16 cellular contexts compared by ENCODE assay signal in genomic region chr1:155305881-155306391, GRCh38. TPM values are rescaled to one million over a fixed set of nuclear protein-coding genes. Genes with fewer than 3 reads are reported as not detected.
DNase-seq lines count a peak whose midpoint lies in the region; ATAC-seq and TF ChIP-seq lines count a peak whose summit lies in the region.
"Had no signal": no experiment of that assay in that cellular context is flagged by ENCODE, and none has a peak within 500 bp of the region (broad histone marks: within the 10 kb centered on the region; RNA-seq: fewer than 3 reads in every experiment).

No MANE protein-coding gene starts in this region.

- no peaks in the 10 kb centered on the region for H3K9me3 ChIP-seq in CD4-positive, alpha-beta memory T cell (ENCODE audit: control insufficient read depth in 1 of 2, low read length in 2 of 2)
- H3K9me3 ChIP-seq in KOPT-K1 (ENCODE audit: insufficient read depth, low read length, poor library complexity, severe bottlenecking), result no peaks in the 10 kb centered on the region

- peak overlapping the region in 4 of 7 donors; percentile 19 to 63 (median 36) for H3K27ac Mint-ChIP-seq in CD4-positive, alpha-beta memory T cell
- peak overlapping the region; percentile 16 for H3K27ac Mint-ChIP-seq in dendritic cell treated with granulocyte-macrophage colony-stimulating factor and Interleukin-4, amounts not matched to agents 40 ng/mL and 50 ng/mL, for 4 days
- peak overlapping the region; percentile 84 for H3K27ac Mint-ChIP-seq in neural crest cell (ENCODE audit: unreplicated experiment)
- H3K27ac Mint-ChIP-seq: activated naive CD8-positive, alpha-beta T cell treated with anti-CD3 and anti-CD28 coated beads, Interleukin-2, amount 50 U/mL, for 24 hours had no signal

- no peaks in the 10 kb centered on the region for H3K27me3 ChIP-seq in CD4-positive, alpha-beta memory T cell (ENCODE audit: insufficient read depth, low read length)

- H3K4me1 ChIP-seq in CD4-positive, alpha-beta memory T cell (ENCODE audit: insufficient read depth, low read length), result peaks cover 22% of the 10 kb centered on the region

- intact Hi-C loops in CD4-positive, alpha-beta memory T cell (cut with micrococcal nuclease), result loop anchor here (5.0 kb wide), 1 partner anchor 114 kb away; no protein-coding TSS in a partner anchor
- intact Hi-C loops in dendritic cell treated with granulocyte-macrophage colony-stimulating factor and Interleukin-4, amounts not matched to agents 40 ng/mL and 50 ng/mL, for 4 days (cut with micrococcal nuclease), result no loop called here

- H3K27me3 Mint-ChIP-seq in CD4-positive, alpha-beta memory T cell, result peaks cover 3% of the 10 kb centered on the region in 2 donors
- peaks cover 2% of the 10 kb centered on the region for H3K27me3 Mint-ChIP-seq in dendritic cell treated with granulocyte-macrophage colony-stimulating factor and Interleukin-4, amounts not matched to agents 40 ng/mL and 50 ng/mL, for 4 days
- no peaks in the 10 kb centered on the region for H3K27me3 Mint-ChIP-seq in neural crest cell (ENCODE audit: low read depth)

- H3K4me1 Mint-ChIP-seq in CD4-positive, alpha-beta memory T cell, result peaks cover 12 to 26% (median 20%) of the 10 kb centered on the region in 4 donors
- H3K4me1 Mint-ChIP-seq in dendritic cell treated with granulocyte-macrophage colony-stimulating factor and Interleukin-4, amounts not matched to agents 40 ng/mL and 50 ng/mL, for 4 days (ENCODE audit: low read depth), result peaks cover 17% of the 10 kb centered on the region
- peaks cover 50% of the 10 kb centered on the region for H3K4me1 Mint-ChIP-seq in neural crest cell

- DNase-seq in CD4-positive, alpha-beta memory T cell, result no peak
- no peak for DNase-seq in neural crest cell (ENCODE audit: low read depth, low spot score)
- DNase-seq in MV-4-11 (lab: John Stamatoyannopoulos, UW), result no peak
- no peak for DNase-seq in OCI-M1 (lab: John Stamatoyannopoulos, UW)
- DNase-seq: activated naive CD8-positive, alpha-beta T cell treated with anti-CD3 and anti-CD28 coated beads, Interleukin-2, amount 50 U/mL, for 24 hours; DMS 273 treated with DMSO at 0.1 percent for 48 hours; naive B cell; NCI-H1436; NCI-H748 treated with DMSO at 0.1 percent for 48 hours; substantia nigra had no signal

- H3K27ac ChIP-seq in CD4-positive, alpha-beta memory T cell (ENCODE audit: low read depth, low read length), result no peak overlapping the region
- H3K27ac ChIP-seq in KOPT-K1 (ENCODE audit: low read depth, low read length, poor library complexity, severe bottlenecking), result peak overlapping the region; percentile 16

- no peak for TF ChIP-seq CTCF in neural crest cell (conservative IDR thresholded peaks at IDR 0.05)

- no peak for ATAC-seq in HG03280 (IDR thresholded peaks at IDR 0.05; ENCODE audit: unreplicated experiment)
- ATAC-seq: activated naive CD8-positive, alpha-beta T cell treated with anti-CD3 and anti-CD28 coated beads, Interleukin-2, amount 50 U/mL, for 24 hours; GM12878 had no signal

- POLR2A ChIA-PET in CD4-positive, alpha-beta memory T cell (lab: Charles Lee; ENCODE audit: partially characterized antibody), result interaction anchor here (1.4 kb wide), 1 partner anchor 18 kb away, joined by 4 read pairs; no protein-coding TSS in a partner anchor

- no peaks in the 10 kb centered on the region for H3K36me3 ChIP-seq in CD4-positive, alpha-beta memory T cell (ENCODE audit: insufficient read depth, low read length)
- peaks cover 8% of the 10 kb centered on the region for H3K36me3 ChIP-seq in KOPT-K1 (ENCODE audit: insufficient read depth, low read length)

- no peaks in the 10 kb centered on the region for H3K9me3 Mint-ChIP-seq in CD4-positive, alpha-beta memory T cell
- H3K9me3 Mint-ChIP-seq in dendritic cell treated with granulocyte-macrophage colony-stimulating factor and Interleukin-4, amounts not matched to agents 40 ng/mL and 50 ng/mL, for 4 days, result no peaks in the 10 kb centered on the region
- H3K9me3 Mint-ChIP-seq in neural crest cell, result no peaks in the 10 kb centered on the region
- H3K9me3 Mint-ChIP-seq: activated naive CD8-positive, alpha-beta T cell treated with anti-CD3 and anti-CD28 coated beads, Interleukin-2, amount 50 U/mL, for 24 hours; naive B cell had no signal

- peaks cover 0 to 9% of the 10 kb centered on the region in 2 donors for H3K36me3 Mint-ChIP-seq in CD4-positive, alpha-beta memory T cell
- peaks cover 25% of the 10 kb centered on the region for H3K36me3 Mint-ChIP-seq in dendritic cell treated with granulocyte-macrophage colony-stimulating factor and Interleukin-4, amounts not matched to agents 40 ng/mL and 50 ng/mL, for 4 days (ENCODE audit: low read depth)
- peaks cover 11% of the 10 kb centered on the region for H3K36me3 Mint-ChIP-seq in neural crest cell (ENCODE audit: low read depth)
- H3K36me3 Mint-ChIP-seq: naive B cell had no signal

- H3K4me3 ChIP-seq in CD4-positive, alpha-beta memory T cell (ENCODE audit: low read length in 2 of 2), result no peak overlapping the region
- H3K4me3 ChIP-seq: GM12878, SK-N-MC had no signal

- H3K4me3 Mint-ChIP-seq in CD4-positive, alpha-beta memory T cell, result no peak overlapping the region
- H3K4me3 Mint-ChIP-seq in dendritic cell treated with granulocyte-macrophage colony-stimulating factor and Interleukin-4, amounts not matched to agents 40 ng/mL and 50 ng/mL, for 4 days, result no peak overlapping the region
- H3K4me3 Mint-ChIP-seq in neural crest cell, result peak overlapping the region; percentile 62
- H3K4me3 Mint-ChIP-seq: activated naive CD8-positive, alpha-beta T cell treated with anti-CD3 and anti-CD28 coated beads, Interleukin-2, amount 50 U/mL, for 24 hours had no signal

- CTCF ChIA-PET in CD4-positive, alpha-beta memory T cell (lab: Charles Lee; ENCODE audit: partially characterized antibody), result interaction anchor here (0.7 to 3.0 kb wide), 2 partner anchors 44 to 55 kb away, joined by 3 to 27 read pairs; no protein-coding TSS in a partner anchor

RNA-seq across cellular contexts. Expression of gene FDPS, which starts 2.7 kb away (rescaled TPM):
- total RNA-seq in CD4-positive, alpha-beta memory T cell, result 10 to 100 TPM; 82.8 to 91.3 TPM
- polyA plus RNA-seq in CD4-positive, alpha-beta memory T cell, result 100 to 1,000 TPM; 100 to 157 TPM
- 665 and 693 TPM in 2 replicates for total RNA-seq in neural crest cell

RNA-seq across cellular contexts. Expression of gene PKLR, which starts 4.7 kb away (rescaled TPM):
- not detected for total RNA-seq in CD4-positive, alpha-beta memory T cell
- not detected for polyA plus RNA-seq in CD4-positive, alpha-beta memory T cell
- total RNA-seq in neural crest cell, result not detected in 2 replicates
- total RNA-seq: HT1080 had no signal

RNA-seq across cellular contexts. Expression of gene RUSC1, which starts 14.8 kb away (rescaled TPM):
- total RNA-seq in CD4-positive, alpha-beta memory T cell, result 10 to 100 TPM; 20.0 to 20.1 TPM
- polyA plus RNA-seq in CD4-positive, alpha-beta memory T cell, result 10 to 100 TPM in 1 of 2 donors, 1 to 10 TPM in 1; 6.8 to 11.8 TPM
- total RNA-seq in neural crest cell, result 55.2 and 56.6 TPM in 2 replicates

RNA-seq across cellular contexts. Expression of gene HCN3, which starts 28.7 kb away (rescaled TPM):
- 1 to 10 TPM; 4.9 to 5.3 TPM for total RNA-seq in CD4-positive, alpha-beta memory T cell
- polyA plus RNA-seq in CD4-positive, alpha-beta memory T cell, result under 1 TPM; 0.10 to 0.41 TPM
- total RNA-seq in neural crest cell, result 20.8 and 22.4 TPM in 2 replicates

RNA-seq across cellular contexts. Expression of gene CLK2, which starts 32.6 kb away (rescaled TPM):
- 100 to 1,000 TPM; 123 to 126 TPM for total RNA-seq in CD4-positive, alpha-beta memory T cell
- 10 to 100 TPM; 11.4 to 21.5 TPM for polyA plus RNA-seq in CD4-positive, alpha-beta memory T cell
- 101 and 104 TPM in 2 replicates for total RNA-seq in neural crest cell

Comparison
In these comparisons a context has a peak if more than half of its experiments do, and no peak if none do; other contexts are left out.
1. H3K27ac Mint-ChIP-seq: peak in every context shown above with its lines; median percentile 84 in neural crest cell; 36 in CD4-positive, alpha-beta memory T cell; 16 in dendritic cell treated with granulocyte-macrophage colony-stimulating factor and Interleukin-4, amounts not matched to agents 40 ng/mL and 50 ng/mL, for 4 days.